In genomic region chr10:86962136-86962980, GRCh38 we compare ENCODE assay signal across 1 cellular context.
TF ChIP-seq lines count a peak whose summit lies in the region.

No MANE protein-coding gene starts in this region.

TF ChIP-seq in IMR-90, 13 proteins besides CTCF, POLR2A, EP300 and RAD21:
- TF ChIP-seq MXI1 (IDR thresholded peaks at IDR 0.05; ENCODE audit: borderline replicate concordance, low read depth, low read length), result no peak
